9 cellular contexts compared by ENCODE assay signal in the genomic region with DNA sequence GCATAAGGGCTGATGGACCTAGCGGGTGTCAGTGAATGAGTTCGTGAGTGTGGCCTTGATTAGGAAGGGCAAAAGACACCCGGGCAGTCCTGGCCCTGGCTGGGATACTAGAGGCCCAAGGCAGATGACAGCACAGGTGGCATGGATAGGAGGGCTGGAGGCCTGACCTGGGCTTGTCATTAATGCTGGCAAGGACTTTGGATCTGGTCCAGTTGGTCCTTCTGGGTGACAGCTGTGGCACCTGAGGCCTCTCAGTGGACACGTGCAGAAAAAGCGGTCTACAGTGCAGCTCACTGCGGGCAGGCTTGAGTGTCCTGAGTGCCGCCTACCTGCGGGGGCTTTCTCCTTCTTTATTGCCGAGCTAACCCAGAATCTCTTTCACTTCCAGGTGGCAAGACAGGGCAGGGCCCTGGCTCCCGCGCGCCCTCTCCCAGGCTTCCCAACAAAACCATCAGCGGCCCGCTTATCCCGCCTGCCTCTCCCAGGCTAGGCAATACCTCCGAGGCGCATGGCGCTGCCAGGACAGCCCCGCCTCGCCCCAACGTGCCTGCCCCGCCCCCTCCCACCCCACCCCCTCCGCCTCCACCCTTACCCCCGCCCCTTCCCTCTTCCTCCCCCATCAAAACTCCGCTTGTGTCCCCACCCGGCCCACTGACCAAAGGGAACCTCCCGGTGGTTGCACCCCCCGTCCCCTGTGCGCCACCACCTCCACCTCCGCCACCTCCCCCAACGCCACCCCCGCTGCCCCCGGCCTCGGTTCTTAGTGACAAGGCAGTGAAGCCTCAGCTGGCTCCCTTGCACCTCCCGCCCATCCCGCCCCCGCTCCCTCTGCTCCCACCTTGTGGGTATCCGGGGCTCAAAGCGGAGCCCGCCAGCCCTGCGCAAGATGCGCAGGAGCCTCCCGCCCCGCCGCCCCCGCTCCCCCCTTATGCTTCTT.
DNase-seq lines count a peak whose midpoint lies in the region; ATAC-seq and TF ChIP-seq lines count a peak whose summit lies in the region.
"Had no signal": no experiment of that assay in that cellular context is flagged by ENCODE, and none has a peak within 500 bp of the region (broad histone marks: within the 10 kb centered on the region; RNA-seq: fewer than 3 reads in every experiment).

No MANE protein-coding gene starts in this region.

- DNase-seq in NCI-H146 (lab: John Stamatoyannopoulos, UW) (peak; percentile 15), NCI-H146 treated with DMSO at 0.1 percent for 48 hours (lab: John Stamatoyannopoulos, UW; ENCODE audit: unreplicated experiment) (no peak), astrocyte of the cerebellum (ENCODE audit: low read depth) (no peak), left kidney (ENCODE audit: low read depth, low spot score) (peak; percentile 72), testis (no peak), SK-N-DZ (ENCODE audit: low spot score) (no peak), A172 (ENCODE audit: low spot score) (no peak)
- DNase-seq: right lobe of liver had no signal

- no peak for TF ChIP-seq POLR2A in testis (IDR thresholded peaks at IDR 0.05)

- in situ Hi-C loops in astrocyte of the cerebellum (cut with HindIII; ENCODE audit: low sequenced_read_pairs): no loop called here

- H3K4me3 ChIP-seq in astrocyte of the cerebellum (ENCODE audit: low read depth, low read length): peak overlapping the region; percentile 18
- H3K4me3 ChIP-seq in testis: peak overlapping the region; percentile 29 to 40
- H3K4me3 ChIP-seq: right lobe of liver had no signal

- no peaks in the 10 kb centered on the region for H3K36me3 ChIP-seq in testis (ENCODE audit: low read depth, missing control alignments)
- H3K36me3 ChIP-seq: right lobe of liver had no signal

- no peaks in the 10 kb centered on the region for H3K9me3 ChIP-seq in testis
- H3K9me3 ChIP-seq: right lobe of liver had no signal

- intact Hi-C loops in testis (cut with DNase I; ENCODE audit: low total_unique reads): no loop called here

- peaks cover 7% of the 10 kb centered on the region for H3K4me1 ChIP-seq in testis
- H3K4me1 ChIP-seq: right lobe of liver had no signal

- TF ChIP-seq CTCF in astrocyte of the cerebellum (IDR thresholded peaks at IDR 0.05; ENCODE audit: low read depth, low read length, missing control alignments): no peak
- TF ChIP-seq CTCF in testis (IDR thresholded peaks at IDR 0.05): no peak

- no peaks in the 10 kb centered on the region for H3K27me3 ChIP-seq in testis
- H3K27me3 ChIP-seq: right lobe of liver had no signal

- no peak for ATAC-seq in HG03457 (IDR thresholded peaks at IDR 0.05; ENCODE audit: unreplicated experiment)

- WGBS in testis, 2 donors: 60 to 75% methylated on average over 23 to 45 of the region's 46 CpGs

- no peak overlapping the region for H3K27ac ChIP-seq in testis
- H3K27ac ChIP-seq: right lobe of liver had no signal

Comparison
In these comparisons a context has a peak if more than half of its experiments do, and no peak if none do; other contexts are left out.
1. DNase-seq: peak in NCI-H146 (single experiment) and left kidney (single experiment); none in NCI-H146 treated with DMSO at 0.1 percent for 48 hours (single experiment), astrocyte of the cerebellum (single experiment), testis (single experiment), SK-N-DZ (single experiment) and A172 (single experiment).